Comparison of ENCODE assay signal across 4 cellular contexts in genomic region chr1:154986736-154987135, GRCh38. TPM values are rescaled to one million over a fixed set of nuclear protein-coding genes. Genes with fewer than 3 reads are reported as not detected.
"Had no signal": no experiment of that assay in that cellular context is flagged by ENCODE, and none has a peak within 500 bp of the region (broad histone marks: within the 10 kb centered on the region; RNA-seq: fewer than 3 reads in every experiment).

No MANE protein-coding gene starts in this region.

RNA-seq across cellular contexts. Expression of gene LENEP, which starts 6.7 kb away (rescaled TPM):
- total RNA-seq: GM23248, H4 had no signal
- polyA plus RNA-seq: GM23248, GM23338, H1 had no signal
